8 cellular contexts compared by ENCODE assay signal in the genomic region with DNA sequence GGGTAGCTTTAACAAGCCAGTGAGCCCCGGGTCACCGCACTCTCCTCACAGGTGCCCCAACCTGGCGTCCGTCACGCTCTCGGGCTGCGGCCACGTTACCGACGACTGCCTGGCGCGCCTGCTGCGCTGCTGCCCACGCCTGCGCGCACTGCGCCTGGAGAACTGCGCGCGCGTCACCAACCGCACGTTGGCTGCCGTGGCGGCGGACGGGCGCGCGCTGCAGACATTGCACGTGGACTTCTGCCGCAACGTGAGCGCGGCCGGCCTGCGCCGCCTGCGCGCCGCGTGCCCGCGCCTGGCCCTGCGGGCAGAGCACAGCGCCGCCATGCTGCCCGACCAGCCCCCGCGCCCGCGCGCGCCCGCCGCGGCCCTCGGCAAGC.
DNase-seq lines count a peak whose midpoint lies in the region; ATAC-seq and TF ChIP-seq lines count a peak whose summit lies in the region.

No MANE protein-coding gene starts in this region.

- no peak for TF ChIP-seq CTCF in AG09319 (IDR thresholded peaks at IDR 0.05; ENCODE audit: low read depth, low read length)

- DNase-seq in AG09319 (ENCODE audit: extremely low read depth, low read depth) = peak; percentile 77
- peak; percentile 94 for DNase-seq in NCI-H2227 (lab: John Stamatoyannopoulos, UW; ENCODE audit: unreplicated experiment)
- DNase-seq in cerebellar cortex (ENCODE audit: low spot score) = peak; percentile 86
- peak; percentile 95 for DNase-seq in kidney tubule cell (ENCODE audit: low spot score)
- DNase-seq in stimulated activated CD4-positive, alpha-beta T cell treated with anti-CD3 and anti-CD28 coated beads, Interleukin-15, amount 100 ng/mL, for 48 hours (ENCODE audit: low read depth in 2 of 2) = peak; percentile 85 to 90

- ATAC-seq in GM18907 (IDR thresholded peaks at IDR 0.05; ENCODE audit: unreplicated experiment) = peak; percentile 69
- peak; percentile 61 for ATAC-seq in HG03135 (IDR thresholded peaks at IDR 0.05; ENCODE audit: unreplicated experiment)
- peak; percentile 82 to 85 for ATAC-seq in activated CD4-positive, CD25-positive, alpha-beta regulatory T cell treated with anti-CD3 and anti-CD28 coated beads, Interleukin-2, amount 50 U/mL, for 24 hours

Comparison
In these comparisons a context has a peak if more than half of its experiments do, and no peak if none do; other contexts are left out.
1. Peak in every context shown above with its lines: DNase-seq and ATAC-seq.